15 cellular contexts compared by ENCODE assay signal in genomic region chr11:109424893-109425292, GRCh38. TPM values are rescaled to one million over a fixed set of nuclear protein-coding genes. Genes with fewer than 3 reads are reported as not detected.
A peak's percentile ranks its signal among the peaks of the same experiment; 100 is the strongest.
DNase-seq lines count a peak whose midpoint lies in the region; ATAC-seq and TF ChIP-seq lines count a peak whose summit lies in the region.
"Had no signal": no experiment of that assay in that cellular context is flagged by ENCODE, and none has a peak within 500 bp of the region (broad histone marks: within the 10 kb centered on the region; RNA-seq: fewer than 3 reads in every experiment).

No MANE protein-coding gene starts in this region.

- intact Hi-C loops in Caco-2 (cut with micrococcal nuclease; ENCODE audit: unreplicated experiment) = no loop called here
- intact Hi-C loops in activated CD8-positive, alpha-beta T cell treated with anti-CD3 and anti-CD28 coated beads for 36 hours (cut with micrococcal nuclease) = no loop called here
- intact Hi-C loops in lower lobe of right lung (cut with DNase I) = no loop called here
- intact Hi-C loops in posterior vena cava (cut with DNase I) = no loop called here
- intact Hi-C loops in naive thymus-derived CD4-positive, alpha-beta T cell (cut with micrococcal nuclease) = no loop called here

- H3K4me1 Mint-ChIP-seq in Caco-2 (ENCODE audit: low read depth, unreplicated experiment) = no peaks in the 10 kb centered on the region
- no peaks in the 10 kb centered on the region for H3K4me1 Mint-ChIP-seq in activated CD8-positive, alpha-beta T cell treated with anti-CD3 and anti-CD28 coated beads for 36 hours (ENCODE audit: low read depth)
- H3K4me1 Mint-ChIP-seq in naive thymus-derived CD4-positive, alpha-beta T cell = peaks cover 0 to 5% (median 0%) of the 10 kb centered on the region in 7 donors
- H3K4me1 Mint-ChIP-seq in effector memory CD8-positive, alpha-beta T cell (ENCODE audit: low read depth in 2 of 2) = no peaks in the 10 kb centered on the region

- no peaks in the 10 kb centered on the region for H3K9me3 ChIP-seq in Caco-2
- H3K9me3 ChIP-seq in lower lobe of right lung = no peaks in the 10 kb centered on the region
- H3K9me3 ChIP-seq in naive thymus-derived CD4-positive, alpha-beta T cell (ENCODE audit: control insufficient read depth in 2 of 3, low read length in 3 of 3) = peaks cover 0 to 4% (median 0%) of the 10 kb centered on the region in 3 experiments
- H3K9me3 ChIP-seq: SJSA1 had no signal

- H3K4me3 ChIP-seq in Caco-2 (ENCODE audit: low read depth, low read length) (no peak overlapping the region), lower lobe of right lung (no peak overlapping the region)
- no peak overlapping the region for H3K4me3 ChIP-seq in naive thymus-derived CD4-positive, alpha-beta T cell (ENCODE audit: low read length)
- H3K4me3 ChIP-seq: SJSA1 had no signal

- H3K27me3 ChIP-seq in Caco-2 (replicated peaks; ENCODE audit: control insufficient read depth, insufficient read depth, low read length) (no peaks in the 10 kb centered on the region), lower lobe of right lung (ENCODE audit: low read depth) (peaks cover 40% of the 10 kb centered on the region)
- peaks cover 0 to 3% of the 10 kb centered on the region in 2 donors for H3K27me3 ChIP-seq in naive thymus-derived CD4-positive, alpha-beta T cell (ENCODE audit: control insufficient read depth in 2 of 2, insufficient read depth in 2 of 2, low read length in 2 of 2)
- H3K27me3 ChIP-seq: SJSA1 had no signal

- H3K4me1 ChIP-seq in Caco-2 = no peaks in the 10 kb centered on the region
- peaks cover 8% of the 10 kb centered on the region for H3K4me1 ChIP-seq in lower lobe of right lung
- H3K4me1 ChIP-seq in naive thymus-derived CD4-positive, alpha-beta T cell (ENCODE audit: control insufficient read depth in 2 of 2, insufficient read depth in 2 of 2, low read length in 2 of 2) = no peaks in the 10 kb centered on the region

- H3K36me3 Mint-ChIP-seq in Caco-2 (ENCODE audit: insufficient read depth, unreplicated experiment) = no peaks in the 10 kb centered on the region
- H3K36me3 Mint-ChIP-seq in activated CD8-positive, alpha-beta T cell treated with anti-CD3 and anti-CD28 coated beads for 36 hours (ENCODE audit: low read depth) = no peaks in the 10 kb centered on the region
- H3K36me3 Mint-ChIP-seq in naive thymus-derived CD4-positive, alpha-beta T cell = no peaks in the 10 kb centered on the region
- peaks cover 3% of the 10 kb centered on the region for H3K36me3 Mint-ChIP-seq in effector memory CD8-positive, alpha-beta T cell (ENCODE audit: insufficient read depth)

- H3K9me3 Mint-ChIP-seq in Caco-2 (ENCODE audit: unreplicated experiment) = peaks cover 15% of the 10 kb centered on the region
- H3K9me3 Mint-ChIP-seq in activated CD8-positive, alpha-beta T cell treated with anti-CD3 and anti-CD28 coated beads for 36 hours = no peaks in the 10 kb centered on the region
- H3K9me3 Mint-ChIP-seq in naive thymus-derived CD4-positive, alpha-beta T cell = peaks cover 0 to 14% (median 4%) of the 10 kb centered on the region in 11 donors
- peaks cover under 1 to 8% of the 10 kb centered on the region in 2 donors for H3K9me3 Mint-ChIP-seq in effector memory CD8-positive, alpha-beta T cell

- no peak overlapping the region for H3K4me3 Mint-ChIP-seq in Caco-2 (ENCODE audit: unreplicated experiment)
- H3K4me3 Mint-ChIP-seq in activated CD8-positive, alpha-beta T cell treated with anti-CD3 and anti-CD28 coated beads for 36 hours = no peak overlapping the region
- H3K4me3 Mint-ChIP-seq in naive thymus-derived CD4-positive, alpha-beta T cell = no peak overlapping the region
- no peak overlapping the region for H3K4me3 Mint-ChIP-seq in effector memory CD8-positive, alpha-beta T cell

- BruUV-seq in Caco-2 (replicated peaks; lab: Mats Ljungman, UMichigan) = no TSS peak

- no peak overlapping the region for H3K27ac ChIP-seq in lower lobe of right lung
- no peak overlapping the region for H3K27ac ChIP-seq in naive thymus-derived CD4-positive, alpha-beta T cell (ENCODE audit: low read depth, low read length)
- H3K27ac ChIP-seq: C4-2B, SJSA1 had no signal

- no peaks in the 10 kb centered on the region for H3K36me3 ChIP-seq in Caco-2 (ENCODE audit: control insufficient read depth, insufficient read depth, low read length)
- no peaks in the 10 kb centered on the region for H3K36me3 ChIP-seq in lower lobe of right lung
- no peaks in the 10 kb centered on the region for H3K36me3 ChIP-seq in naive thymus-derived CD4-positive, alpha-beta T cell (ENCODE audit: control insufficient read depth in 2 of 3, insufficient read depth in 3 of 3, low read length in 3 of 3)
- H3K36me3 ChIP-seq: SJSA1 had no signal

- H3K27me3 Mint-ChIP-seq in Caco-2 (ENCODE audit: insufficient read depth, unreplicated experiment) = peaks cover 12% of the 10 kb centered on the region
- peaks cover 33% of the 10 kb centered on the region for H3K27me3 Mint-ChIP-seq in activated CD8-positive, alpha-beta T cell treated with anti-CD3 and anti-CD28 coated beads for 36 hours
- H3K27me3 Mint-ChIP-seq in naive thymus-derived CD4-positive, alpha-beta T cell = peaks cover 31 to 41% (median 38%) of the 10 kb centered on the region in 5 donors
- peaks cover 19 to 39% of the 10 kb centered on the region in 2 donors for H3K27me3 Mint-ChIP-seq in effector memory CD8-positive, alpha-beta T cell

- ATAC-seq in activated CD8-positive, alpha-beta T cell treated with anti-CD3 and anti-CD28 coated beads for 36 hours = no peak
- ATAC-seq in lower lobe of right lung = no peak
- no peak for ATAC-seq in naive thymus-derived CD4-positive, alpha-beta T cell
- no peak for ATAC-seq in effector memory CD8-positive, alpha-beta T cell (replicated peaks)

- TF ChIP-seq CTCF in Caco-2 (IDR thresholded peaks at IDR 0.05; ENCODE audit: insufficient read depth in 1 of 2, low read depth in 1 of 2, low read length in 1 of 2, severe bottlenecking in 1 of 2, unreplicated experiment in 1 of 2) = no peak
- no peak for TF ChIP-seq CTCF in activated CD8-positive, alpha-beta T cell treated with anti-CD3 and anti-CD28 coated beads for 36 hours (IDR thresholded peaks at IDR 0.05)
- no peak for TF ChIP-seq CTCF in lower lobe of right lung (IDR thresholded peaks at IDR 0.05)

- POLR2A ChIA-PET in Caco-2 (lab: Charles Lee) = interaction anchor here (0.6 kb wide), 1 partner anchor 141 kb away, joined by 3 read pairs; no protein-coding TSS in a partner anchor
- POLR2A ChIA-PET in activated CD8-positive, alpha-beta T cell treated with anti-CD3 and anti-CD28 coated beads for 36 hours (lab: Charles Lee) = no interaction called here
- POLR2A ChIA-PET in naive thymus-derived CD4-positive, alpha-beta T cell (lab: Charles Lee) = no interaction called here

- no peak overlapping the region for H3K27ac Mint-ChIP-seq in Caco-2 (ENCODE audit: unreplicated experiment)
- H3K27ac Mint-ChIP-seq in activated CD8-positive, alpha-beta T cell treated with anti-CD3 and anti-CD28 coated beads for 36 hours = no peak overlapping the region
- no peak overlapping the region for H3K27ac Mint-ChIP-seq in naive thymus-derived CD4-positive, alpha-beta T cell
- no peak overlapping the region for H3K27ac Mint-ChIP-seq in effector memory CD8-positive, alpha-beta T cell

- DNase-seq in Caco-2 (peak; percentile 75 to 78), HT-29 (ENCODE audit: low spot score) (peak; percentile 46), lower lobe of right lung (peak; percentile 47), middle frontal gyrus (ENCODE audit: extremely low spot score, low spot score) (no peak), posterior vena cava (ENCODE audit: low spot score) (no peak)
- DNase-seq in activated CD8-positive, alpha-beta T cell treated with anti-CD3 and anti-CD28 coated beads for 36 hours = peak; percentile 38
- DNase-seq in naive thymus-derived CD4-positive, alpha-beta T cell = no peak
- DNase-seq in effector memory CD8-positive, alpha-beta T cell = no peak
- DNase-seq: effector CD8-positive, alpha-beta T cell; mesenchymal stem cell; NCI-H524 treated with DMSO at 0.1 percent for 48 hours had no signal

- CTCF ChIA-PET in Caco-2 (lab: Charles Lee) = interaction anchor here (0.7 kb wide), 1 partner anchor 486 kb away, joined by 8 read pairs; no protein-coding TSS in a partner anchor
- CTCF ChIA-PET in activated CD8-positive, alpha-beta T cell treated with anti-CD3 and anti-CD28 coated beads for 36 hours (lab: Charles Lee) = no interaction called here
- CTCF ChIA-PET in naive thymus-derived CD4-positive, alpha-beta T cell (lab: Charles Lee) = no interaction called here

RNA-seq across cellular contexts. Expression of gene C11orf87, which starts 2.9 kb away (rescaled TPM):
- total RNA-seq in Caco-2 (2022) (not detected in 2 replicates), lower lobe of right lung (0.09 TPM), posterior vena cava (not detected)
- total RNA-seq in HT-29 (2014; rRNA removed; shearing (Covaris generic)) = not detected in 2 replicates
- not detected for total RNA-seq in activated CD8-positive, alpha-beta T cell treated with anti-CD3 and anti-CD28 coated beads for 36 hours
- total RNA-seq in naive thymus-derived CD4-positive, alpha-beta T cell = not detected
- polyA plus RNA-seq in naive thymus-derived CD4-positive, alpha-beta T cell = not detected
- total RNA-seq: LHCN-M2, SJSA1 had no signal
- polyA plus RNA-seq: urinary bladder had no signal

Comparison
In these comparisons a context has a peak if more than half of its experiments do, and no peak if none do; other contexts are left out.
1. DNase-seq: peak in Caco-2 (2 of 2), HT-29 (single experiment), activated CD8-positive, alpha-beta T cell treated with anti-CD3 and anti-CD28 coated beads for 36 hours (single experiment) and lower lobe of right lung (single experiment); none in middle frontal gyrus (single experiment), posterior vena cava (single experiment), naive thymus-derived CD4-positive, alpha-beta T cell (0 of 9) and effector memory CD8-positive, alpha-beta T cell (0 of 3).